In the genomic region with DNA sequence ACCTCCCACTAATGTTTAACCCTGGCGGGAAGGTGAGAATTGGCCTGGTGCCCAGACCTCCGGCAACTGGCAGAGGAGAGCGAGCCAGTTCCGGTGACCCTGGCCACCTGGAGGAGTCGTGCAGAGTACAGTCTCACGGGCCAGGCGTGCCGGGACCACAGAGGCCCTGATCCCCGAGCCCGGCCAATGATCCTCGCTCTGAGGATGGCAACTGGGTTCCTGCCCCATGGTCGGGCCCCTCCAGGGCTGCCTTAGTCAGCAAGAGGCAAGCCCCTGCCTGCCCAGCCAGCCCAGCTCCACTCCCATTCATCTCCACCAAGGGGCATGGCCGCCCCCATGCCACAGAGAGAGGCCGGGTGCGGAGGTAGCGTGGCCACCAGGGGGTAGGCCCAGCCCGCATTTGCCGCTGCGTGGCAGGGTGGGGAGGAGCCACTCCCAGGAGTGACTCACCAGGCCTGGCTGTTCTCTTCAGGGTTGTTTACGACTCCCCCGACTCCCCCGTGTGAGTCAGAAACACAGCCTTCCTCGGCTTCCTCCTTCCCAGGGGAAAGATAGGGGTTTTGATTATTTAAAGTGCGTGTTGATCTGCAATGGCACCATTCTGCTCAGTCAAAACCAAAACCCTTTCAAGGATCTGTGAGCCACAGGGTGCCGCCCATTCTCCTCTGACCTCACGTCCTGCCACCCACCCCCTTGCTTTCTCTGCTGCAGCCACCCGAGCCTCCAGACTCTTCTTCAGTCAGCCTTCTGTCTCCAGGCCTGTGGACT, we compare ENCODE assay signal across 8 cellular contexts. TPM values are rescaled to one million over a fixed set of nuclear protein-coding genes. Genes with fewer than 3 reads are reported as not detected.
DNase-seq lines count a peak whose midpoint lies in the region; ATAC-seq and TF ChIP-seq lines count a peak whose summit lies in the region.

A gene with protein sequence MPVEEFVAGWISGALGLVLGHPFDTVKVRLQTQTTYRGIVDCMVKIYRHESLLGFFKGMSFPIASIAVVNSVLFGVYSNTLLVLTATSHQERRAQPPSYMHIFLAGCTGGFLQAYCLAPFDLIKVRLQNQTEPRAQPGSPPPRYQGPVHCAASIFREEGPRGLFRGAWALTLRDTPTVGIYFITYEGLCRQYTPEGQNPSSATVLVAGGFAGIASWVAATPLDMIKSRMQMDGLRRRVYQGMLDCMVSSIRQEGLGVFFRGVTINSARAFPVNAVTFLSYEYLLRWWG (minus strand): TSS at position 611 of the 768 bp plus-strand sequence. CDS start 695 bp downstream, outside the sequence.

- H3K36me3 ChIP-seq in SK-N-SH (replicated peaks in 1 of 2; ENCODE audit: control insufficient read depth in 1 of 2, insufficient read depth in 2 of 2, low read length in 1 of 2): no peaks in the 10 kb centered on the region
- no peaks in the 10 kb centered on the region for H3K36me3 ChIP-seq in parathyroid adenoma (ENCODE audit: control insufficient read depth, insufficient read depth, low read length)
- H3K36me3 ChIP-seq in tibial artery: no peaks in the 10 kb centered on the region

- peak within 1 kb of the TSS; percentile 98 to 99 for H3K27ac ChIP-seq in SK-N-SH (ENCODE audit: low read depth in 2 of 2, low read length in 1 of 2)
- H3K27ac ChIP-seq in parathyroid adenoma: peak within 1 kb of the TSS; percentile 98
- H3K27ac ChIP-seq in tibial artery: peak within 1 kb of the TSS; percentile 96 to 97

- no peaks in the 10 kb centered on the region for H4K20me1 ChIP-seq in SK-N-SH (ENCODE audit: insufficient read depth)

- H3K4me1 ChIP-seq in SK-N-SH (ENCODE audit: control insufficient read depth in 1 of 2, insufficient read depth in 2 of 2, low read depth in 1 of 2, low read length in 1 of 2) (peaks cover 29 to 49% of the 10 kb centered on the region in 2 experiments; a peak in 3 of 4 replicates), parathyroid adenoma (peaks cover 9% of the 10 kb centered on the region), tibial artery (peaks cover 9 to 49% (median 40%) of the 10 kb centered on the region in 4 donors)

- peak within 1 kb of the TSS; percentile 83 for H3K4me3 Mint-ChIP-seq in activated naive CD4-positive, alpha-beta T cell treated with anti-CD3 and anti-CD28 coated beads, Interleukin-2, amount 10 ng/mL, durations not matched to agents 7 days and 5 days

- H2AFZ ChIP-seq in SK-N-SH (ENCODE audit: low read depth): peak within 1 kb of the TSS; percentile 76
- peak within 1 kb of the TSS; percentile 85 for H2AFZ ChIP-seq in parathyroid adenoma

- H3F3A ChIP-seq in SK-N-SH (replicated peaks; ENCODE audit: insufficient read depth): peaks cover 31% of the 10 kb centered on the region

- H3K9ac ChIP-seq in SK-N-SH (peak within 1 kb of the TSS; percentile 86), parathyroid adenoma (peak within 1 kb of the TSS; percentile 61)

- DNase-seq in NCI-H1048 (lab: John Stamatoyannopoulos, UW) (peak; percentile 46), SK-N-SH (peak; percentile 89), glomerular endothelial cell (ENCODE audit: extremely low read depth, low read depth, low spot score) (peak; percentile 96), tibial artery (peak; percentile 96 to 98)
- DNase-seq in activated naive CD4-positive, alpha-beta T cell treated with anti-CD3 and anti-CD28 coated beads, Interleukin-2, amount 10 ng/mL, durations not matched to agents 7 days and 5 days: peak; percentile 92

- peak within 1 kb of the TSS; percentile 100 for H3K27ac Mint-ChIP-seq in activated naive CD4-positive, alpha-beta T cell treated with anti-CD3 and anti-CD28 coated beads, Interleukin-2, amount 10 ng/mL, durations not matched to agents 7 days and 5 days

- ATAC-seq in HG02623 (IDR thresholded peaks at IDR 0.05; ENCODE audit: unreplicated experiment): peak; percentile 49

- peak; percentile 71 for TF ChIP-seq RAD21 in SK-N-SH (IDR thresholded peaks at IDR 0.05; ENCODE audit: low read length)

- H3K9me2 ChIP-seq in SK-N-SH: no peaks in the 10 kb centered on the region

- intact Hi-C loops in tibial artery (cut with DNase I; ENCODE audit: low total_unique reads): loop anchor here (2.0 kb wide), 1 partner anchor 35 kb away; no protein-coding TSS in a partner anchor

- peaks cover 59% of the 10 kb centered on the region for H3K4me1 Mint-ChIP-seq in activated naive CD4-positive, alpha-beta T cell treated with anti-CD3 and anti-CD28 coated beads, Interleukin-2, amount 10 ng/mL, durations not matched to agents 7 days and 5 days

- H3K27me3 ChIP-seq in SK-N-SH (ENCODE audit: insufficient read depth) (no peaks in the 10 kb centered on the region), parathyroid adenoma (ENCODE audit: control insufficient read depth, insufficient read depth, low read length) (no peaks in the 10 kb centered on the region), tibial artery (no peaks in the 10 kb centered on the region)

- 0% methylated on average over 14 of the region's 27 CpGs for whole genome bisulfite sequencing in SK-N-SH (ENCODE audit: low lambda C conversion rate)

- H3K9me3 Mint-ChIP-seq in activated naive CD4-positive, alpha-beta T cell treated with anti-CD3 and anti-CD28 coated beads, Interleukin-2, amount 10 ng/mL, durations not matched to agents 7 days and 5 days: no peaks in the 10 kb centered on the region

- H3K4me3 ChIP-seq in SK-N-SH (ENCODE audit: low read depth in 2 of 2, low read length in 1 of 2) (peak within 1 kb of the TSS; percentile 44 to 61), parathyroid adenoma (ENCODE audit: low read depth, low read length) (peak within 1 kb of the TSS; percentile 60), tibial artery (peak within 1 kb of the TSS; percentile 44 to 51)

- peak; percentile 7 to 70; a peak in 1 of 4 replicates for TF ChIP-seq EP300 in SK-N-SH (IDR thresholded peaks at IDR 0.05; ENCODE audit: borderline replicate concordance in 1 of 2, low read depth in 1 of 2, low read length in 1 of 2)

- H3K79me2 ChIP-seq in SK-N-SH (ENCODE audit: insufficient read depth) (peaks cover 26% of the 10 kb centered on the region), parathyroid adenoma (peaks cover 2% of the 10 kb centered on the region)

- TF ChIP-seq CTCF in GM12872 (IDR thresholded peaks at IDR 0.05; ENCODE audit: insufficient read depth, low read depth, low read length) (peak; percentile 72), SK-N-SH (IDR thresholded peaks at IDR 0.05) (peak; percentile 75), parathyroid adenoma (IDR thresholded peaks at IDR 0.05) (peak; percentile 61), tibial artery (IDR thresholded peaks at IDR 0.05) (peak; percentile 88 to 98)

- CTCF ChIA-PET in SK-N-SH (lab: Yijun Ruan, JAX): interaction anchor here (0.6 to 2.4 kb wide), 13 partner anchors 11 to 128 kb away, joined by 3 to 11 read pairs (median 3); a partner anchor contains a TSS
- CTCF ChIA-PET in activated naive CD4-positive, alpha-beta T cell treated with anti-CD3 and anti-CD28 coated beads, Interleukin-2, amount 10 ng/mL, durations not matched to agents 7 days and 5 days (lab: Charles Lee): interaction anchor here (0.7 to 5.4 kb wide), 9 partner anchors 28 to 127 kb away, joined by 3 to 25 read pairs (median 4); no protein-coding TSS in a partner anchor

- no peaks in the 10 kb centered on the region for H3K9me3 ChIP-seq in SK-N-SH
- H3K9me3 ChIP-seq in parathyroid adenoma (ENCODE audit: control insufficient read depth, low read length): no peaks in the 10 kb centered on the region
- no peaks in the 10 kb centered on the region for H3K9me3 ChIP-seq in tibial artery

- H3K36me3 Mint-ChIP-seq in activated naive CD4-positive, alpha-beta T cell treated with anti-CD3 and anti-CD28 coated beads, Interleukin-2, amount 10 ng/mL, durations not matched to agents 7 days and 5 days: peaks cover 3% of the 10 kb centered on the region

- H3K27me3 Mint-ChIP-seq in activated naive CD4-positive, alpha-beta T cell treated with anti-CD3 and anti-CD28 coated beads, Interleukin-2, amount 10 ng/mL, durations not matched to agents 7 days and 5 days: no peaks in the 10 kb centered on the region

- POLR2A ChIA-PET in SK-N-SH (lab: Yijun Ruan, JAX): interaction anchor here (1.0 to 3.9 kb wide), 7 partner anchors 32 to 128 kb away, joined by 3 to 24 read pairs (median 3); a partner anchor contains a TSS

- peak within 1 kb of the TSS; percentile 90 for H3K4me2 ChIP-seq in SK-N-SH
- peak within 1 kb of the TSS; percentile 78 for H3K4me2 ChIP-seq in parathyroid adenoma (ENCODE audit: low read length)

TF ChIP-seq in SK-N-SH, 30 proteins besides CTCF, POLR2A, EP300 and RAD21 (continues in another document):
- TF ChIP-seq, protein P1, sequence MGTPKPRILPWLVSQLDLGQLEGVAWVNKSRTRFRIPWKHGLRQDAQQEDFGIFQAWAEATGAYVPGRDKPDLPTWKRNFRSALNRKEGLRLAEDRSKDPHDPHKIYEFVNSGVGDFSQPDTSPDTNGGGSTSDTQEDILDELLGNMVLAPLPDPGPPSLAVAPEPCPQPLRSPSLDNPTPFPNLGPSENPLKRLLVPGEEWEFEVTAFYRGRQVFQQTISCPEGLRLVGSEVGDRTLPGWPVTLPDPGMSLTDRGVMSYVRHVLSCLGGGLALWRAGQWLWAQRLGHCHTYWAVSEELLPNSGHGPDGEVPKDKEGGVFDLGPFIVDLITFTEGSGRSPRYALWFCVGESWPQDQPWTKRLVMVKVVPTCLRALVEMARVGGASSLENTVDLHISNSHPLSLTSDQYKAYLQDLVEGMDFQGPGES (IDR thresholded peaks at IDR 0.05; ENCODE audit: low read depth, low read length): no peak
- peak; percentile 67; the same call in 1 of the 2 replicates for TF ChIP-seq SIN3A (IDR thresholded peaks at IDR 0.05; ENCODE audit: borderline replicate concordance, low read depth, low read length)
- peak; percentile 77 for TF ChIP-seq TCF12 (IDR thresholded peaks at IDR 0.05)
- no peak for TF ChIP-seq GABPA (IDR thresholded peaks at IDR 0.05; ENCODE audit: low read depth)
- peak; percentile 61 for TF ChIP-seq SMC3 (IDR thresholded peaks at IDR 0.05; ENCODE audit: low read depth, low read length)
- TF ChIP-seq, protein P2, sequence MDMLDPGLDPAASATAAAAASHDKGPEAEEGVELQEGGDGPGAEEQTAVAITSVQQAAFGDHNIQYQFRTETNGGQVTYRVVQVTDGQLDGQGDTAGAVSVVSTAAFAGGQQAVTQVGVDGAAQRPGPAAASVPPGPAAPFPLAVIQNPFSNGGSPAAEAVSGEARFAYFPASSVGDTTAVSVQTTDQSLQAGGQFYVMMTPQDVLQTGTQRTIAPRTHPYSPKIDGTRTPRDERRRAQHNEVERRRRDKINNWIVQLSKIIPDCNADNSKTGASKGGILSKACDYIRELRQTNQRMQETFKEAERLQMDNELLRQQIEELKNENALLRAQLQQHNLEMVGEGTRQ (IDR thresholded peaks at IDR 0.05; ENCODE audit: borderline replicate concordance, low read depth, low read length): no peak
- no peak for TF ChIP-seq RCOR1 (IDR thresholded peaks at IDR 0.05; ENCODE audit: low read length)
- TF ChIP-seq POLR2AphosphoS5 (IDR thresholded peaks at IDR 0.05; ENCODE audit: low read depth, low read length): peak; percentile 65; the same call in 1 of the 2 replicates
- no peak for TF ChIP-seq CHD2 (IDR thresholded peaks at IDR 0.05; ENCODE audit: low read length, partially characterized antibody)
- TF ChIP-seq FOSL2 (IDR thresholded peaks at IDR 0.05; ENCODE audit: borderline replicate concordance, low read depth): peak; percentile 97

RNA-seq across cellular contexts. Expression of the gene that starts here (rescaled TPM):
- 3.1 and 3.6 TPM in 2 replicates for polyA plus RNA-seq in SK-N-SH (2012; rRNA removed)
- 1.2 and 1.8 TPM in 2 replicates for polyA plus RNA-seq in SK-N-SH (2012; cell fraction: cytosol; rRNA removed)
- 13.7 and 17.4 TPM in 2 replicates for polyA plus RNA-seq in SK-N-SH (2012; cell fraction: nucleus; rRNA removed)
- total RNA-seq in glomerular endothelial cell: 2.0 and 3.5 TPM in 2 replicates

Comparison
In these comparisons a context has a peak if more than half of its experiments do, and no peak if none do; other contexts are left out.
1. Peak in every context shown above with its lines: DNase-seq, ATAC-seq, H3K4me3 ChIP-seq and H3K27ac ChIP-seq.
2. DNase-seq: peak in every context shown above with its lines; median percentile 97 in tibial artery; 96 in glomerular endothelial cell; 92 in activated naive CD4-positive, alpha-beta T cell treated with anti-CD3 and anti-CD28 coated beads, Interleukin-2, amount 10 ng/mL, durations not matched to agents 7 days and 5 days; 89 in SK-N-SH; 46 in NCI-H1048.